In genomic region chr11:82901165-82901938, GRCh38 we compare ENCODE assay signal across 1 cellular context.
TF ChIP-seq lines count a peak whose summit lies in the region.

Gene DDIAS, plus strand, starts transcription at chr11:82901736. Its CDS starts 13,003 bp downstream, at chr11:82914739.

TF ChIP-seq in HepG2, 621 proteins besides CTCF, POLR2A, EP300 and RAD21 (continued from another document and continues in another):
- TF ChIP-seq, protein P1, sequence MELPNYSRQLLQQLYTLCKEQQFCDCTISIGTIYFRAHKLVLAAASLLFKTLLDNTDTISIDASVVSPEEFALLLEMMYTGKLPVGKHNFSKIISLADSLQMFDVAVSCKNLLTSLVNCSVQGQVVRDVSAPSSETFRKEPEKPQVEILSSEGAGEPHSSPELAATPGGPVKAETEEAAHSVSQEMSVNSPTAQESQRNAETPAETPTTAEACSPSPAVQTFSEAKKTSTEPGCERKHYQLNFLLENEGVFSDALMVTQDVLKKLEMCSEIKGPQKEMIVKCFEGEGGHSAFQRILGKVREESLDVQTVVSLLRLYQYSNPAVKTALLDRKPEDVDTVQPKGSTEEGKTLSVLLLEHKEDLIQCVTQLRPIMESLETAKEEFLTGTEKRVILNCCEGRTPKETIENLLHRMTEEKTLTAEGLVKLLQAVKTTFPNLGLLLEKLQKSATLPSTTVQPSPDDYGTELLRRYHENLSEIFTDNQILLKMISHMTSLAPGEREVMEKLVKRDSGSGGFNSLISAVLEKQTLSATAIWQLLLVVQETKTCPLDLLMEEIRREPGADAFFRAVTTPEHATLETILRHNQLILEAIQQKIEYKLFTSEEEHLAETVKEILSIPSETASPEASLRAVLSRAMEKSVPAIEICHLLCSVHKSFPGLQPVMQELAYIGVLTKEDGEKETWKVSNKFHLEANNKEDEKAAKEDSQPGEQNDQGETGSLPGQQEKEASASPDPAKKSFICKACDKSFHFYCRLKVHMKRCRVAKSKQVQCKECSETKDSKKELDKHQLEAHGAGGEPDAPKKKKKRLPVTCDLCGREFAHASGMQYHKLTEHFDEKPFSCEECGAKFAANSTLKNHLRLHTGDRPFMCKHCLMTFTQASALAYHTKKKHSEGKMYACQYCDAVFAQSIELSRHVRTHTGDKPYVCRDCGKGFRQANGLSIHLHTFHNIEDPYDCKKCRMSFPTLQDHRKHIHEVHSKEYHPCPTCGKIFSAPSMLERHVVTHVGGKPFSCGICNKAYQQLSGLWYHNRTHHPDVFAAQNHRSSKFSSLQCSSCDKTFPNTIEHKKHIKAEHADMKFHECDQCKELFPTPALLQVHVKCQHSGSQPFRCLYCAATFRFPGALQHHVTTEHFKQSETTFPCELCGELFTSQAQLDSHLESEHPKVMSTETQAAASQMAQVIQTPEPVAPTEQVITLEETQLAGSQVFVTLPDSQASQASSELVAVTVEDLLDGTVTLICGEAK (IDR thresholded peaks at IDR 0.05), result no peak; the same call in 1 of the 2 replicates
- TF ChIP-seq, protein P1 (CRISPR knock-in tag; IDR thresholded peaks at IDR 0.05), result no peak
- TF ChIP-seq KDM2A (CRISPR knock-in tag; IDR thresholded peaks at IDR 0.05; ENCODE audit: borderline replicate concordance, low read depth) (0 out of 2 replicates have a peak, but pooled peaks have one; percentile 39), ZNF207 (IDR thresholded peaks at IDR 0.05; ENCODE audit: borderline replicate concordance) (no peak), KDM1A (CRISPR knock-in tag; IDR thresholded peaks at IDR 0.05) (no peak), TEAD3 (CRISPR knock-in tag; optimal IDR thresholded peaks at IDR 0.05; ENCODE audit: borderline replicate concordance) (no peak), TMF1 (CRISPR knock-in tag; IDR thresholded peaks at IDR 0.05; ENCODE audit: low read depth) (no peak; the same call in 1 of the 2 replicates), HOXA9 (CRISPR knock-in tag; IDR thresholded peaks at IDR 0.05; ENCODE audit: borderline replicate concordance) (no peak), ZNF333 (CRISPR knock-in tag; IDR thresholded peaks at IDR 0.05; ENCODE audit: borderline replicate concordance) (no peak), ZNF276 (CRISPR knock-in tag; IDR thresholded peaks at IDR 0.05; ENCODE audit: low read depth) (no peak), HNF4G (IDR thresholded peaks at IDR 0.05; ENCODE audit: borderline replicate concordance, low read depth, low read length) (no peak), HNF4G (CRISPR knock-in tag; IDR thresholded peaks at IDR 0.05; ENCODE audit: borderline replicate concordance, low read depth) (0 out of 2 replicates have a peak, but pooled peaks have one; percentile 35), CBX1 (IDR thresholded peaks at IDR 0.05; ENCODE audit: low read depth) (peak; percentile 36), ZMYM2 (CRISPR knock-in tag; IDR thresholded peaks at IDR 0.05) (no peak), ZBTB43 (CRISPR knock-in tag; conservative IDR thresholded peaks at IDR 0.05) (no peak), PHB2 (IDR thresholded peaks at IDR 0.05; ENCODE audit: partially characterized antibody) (no peak), RBAK (CRISPR knock-in tag; IDR thresholded peaks at IDR 0.05) (no peak), ZKSCAN1 (IDR thresholded peaks at IDR 0.05; ENCODE audit: low read length) (no peak), ZC3H13 (CRISPR knock-in tag; IDR thresholded peaks at IDR 0.05) (no peak), CHD2 (IDR thresholded peaks at IDR 0.05; ENCODE audit: low read depth, low read length) (no peak), ZNF224 (CRISPR knock-in tag; IDR thresholded peaks at IDR 0.05) (no peak), MTF2 (CRISPR knock-in tag; IDR thresholded peaks at IDR 0.05; ENCODE audit: borderline replicate concordance) (no peak), ZBTB4 (CRISPR knock-in tag; IDR thresholded peaks at IDR 0.05; ENCODE audit: borderline replicate concordance) (no peak), MLXIP (CRISPR knock-in tag; IDR thresholded peaks at IDR 0.05; ENCODE audit: borderline replicate concordance) (no peak), FIP1L1 (IDR thresholded peaks at IDR 0.05; ENCODE audit: borderline replicate concordance, insufficient read depth, low read depth, low read length) (no peak), MBD4 (IDR thresholded peaks at IDR 0.05; ENCODE audit: borderline replicate concordance, low read length) (no peak), BORCS8-MEF2B (CRISPR knock-in tag; IDR thresholded peaks at IDR 0.05) (peak; percentile 91), SIN3B (IDR thresholded peaks at IDR 0.05; ENCODE audit: low read length) (peak; percentile 99), ONECUT2 (CRISPR knock-in tag; IDR thresholded peaks at IDR 0.05) (no peak), ZNF292 (CRISPR knock-in tag; IDR thresholded peaks at IDR 0.05; ENCODE audit: borderline replicate concordance, low read depth) (no peak), NR3C1 (CRISPR knock-in tag; IDR thresholded peaks at IDR 0.05) (no peak), HMGXB4 (CRISPR knock-in tag; IDR thresholded peaks at IDR 0.05; ENCODE audit: borderline replicate concordance in 1 of 2, low read depth in 1 of 2) (peak; percentile 17 to 75; a peak in 2 of 4 replicates), HMGA1 (CRISPR knock-in tag; conservative IDR thresholded peaks at IDR 0.05) (no peak), SP5 (CRISPR knock-in tag; IDR thresholded peaks at IDR 0.05; ENCODE audit: borderline replicate concordance, low read depth) (peak; percentile 6; the same call in 1 of the 2 replicates), ZNF775 (CRISPR knock-in tag; IDR thresholded peaks at IDR 0.05; ENCODE audit: borderline replicate concordance) (no peak), ZFY (CRISPR knock-in tag; IDR thresholded peaks at IDR 0.05) (peak; percentile 27; the same call in 1 of the 2 replicates), ZNF225 (CRISPR knock-in tag; IDR thresholded peaks at IDR 0.05) (0 out of 2 replicates have a peak, but pooled peaks have one; percentile 44)
- TF ChIP-seq, protein P2, sequence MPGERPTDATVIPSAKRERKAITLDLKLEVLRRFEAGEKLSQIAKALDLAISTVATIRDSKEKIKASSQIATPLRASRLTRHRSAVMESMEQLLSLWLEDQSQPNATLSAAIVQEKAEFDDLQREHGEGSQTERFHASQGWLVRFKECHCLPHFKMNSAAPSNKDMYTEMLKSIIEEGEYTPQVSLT (CRISPR knock-in tag; IDR thresholded peaks at IDR 0.05; ENCODE audit: borderline replicate concordance, low read depth), result no peak
- TF ChIP-seq, protein P3, sequence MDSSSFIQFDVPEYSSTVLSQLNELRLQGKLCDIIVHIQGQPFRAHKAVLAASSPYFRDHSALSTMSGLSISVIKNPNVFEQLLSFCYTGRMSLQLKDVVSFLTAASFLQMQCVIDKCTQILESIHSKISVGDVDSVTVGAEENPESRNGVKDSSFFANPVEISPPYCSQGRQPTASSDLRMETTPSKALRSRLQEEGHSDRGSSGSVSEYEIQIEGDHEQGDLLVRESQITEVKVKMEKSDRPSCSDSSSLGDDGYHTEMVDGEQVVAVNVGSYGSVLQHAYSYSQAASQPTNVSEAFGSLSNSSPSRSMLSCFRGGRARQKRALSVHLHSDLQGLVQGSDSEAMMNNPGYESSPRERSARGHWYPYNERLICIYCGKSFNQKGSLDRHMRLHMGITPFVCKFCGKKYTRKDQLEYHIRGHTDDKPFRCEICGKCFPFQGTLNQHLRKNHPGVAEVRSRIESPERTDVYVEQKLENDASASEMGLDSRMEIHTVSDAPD (CRISPR knock-in tag; IDR thresholded peaks at IDR 0.05), result no peak
